19 cellular contexts compared by ENCODE assay signal in the genomic region with DNA sequence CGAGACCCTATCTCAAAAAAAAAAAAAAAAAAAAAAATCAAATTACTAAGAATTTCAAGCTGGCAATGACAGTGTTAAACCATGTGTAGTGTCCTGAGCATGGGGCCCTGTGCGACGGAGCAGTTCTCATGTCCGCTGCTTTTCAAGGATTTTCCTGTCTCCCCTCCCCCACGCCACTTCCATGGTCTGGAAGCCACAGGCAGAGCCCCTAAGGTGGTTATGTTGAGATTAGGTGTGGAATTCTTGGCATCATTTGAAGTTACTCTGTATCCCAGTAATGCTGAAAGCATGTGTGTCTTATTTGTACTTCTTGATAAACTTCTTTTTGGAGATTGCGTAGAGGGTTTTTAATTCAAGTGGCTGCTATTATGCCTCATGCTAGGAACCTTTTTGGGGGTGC.
DNase-seq lines count a peak whose midpoint lies in the region; ATAC-seq and TF ChIP-seq lines count a peak whose summit lies in the region.
"Had no signal": no experiment of that assay in that cellular context is flagged by ENCODE, and none has a peak within 500 bp of the region (broad histone marks: within the 10 kb centered on the region; RNA-seq: fewer than 3 reads in every experiment).

No MANE protein-coding gene starts in this region.

- ATAC-seq in activated naive CD8-positive, alpha-beta T cell treated with anti-CD3 and anti-CD28 coated beads, Interleukin-2, amount 50 U/mL, for 24 hours = no peak
- ATAC-seq in left lobe of liver = no peak
- ATAC-seq in upper lobe of left lung (ENCODE audit: low FRiP score in 2 of 2) = peak in 1 of 2 donors; percentile 47
- ATAC-seq in HG03159 (IDR thresholded peaks at IDR 0.05; ENCODE audit: unreplicated experiment) = no peak

- DNase-seq in activated naive CD8-positive, alpha-beta T cell treated with anti-CD3 and anti-CD28 coated beads for 36 hours = no peak
- DNase-seq in activated naive CD8-positive, alpha-beta T cell treated with anti-CD3 and anti-CD28 coated beads, Interleukin-2, amount 50 U/mL, for 24 hours = no peak
- DNase-seq in activated T-helper 1 cell treated with anti-CD3 and anti-CD28 coated beads, Interleukin-12 subunit alpha, Interleukin-12 subunit beta, Interleukin-2, Interleukin-4 antibody, amounts not matched to agents 30 ng/mL and 10 ng/mL and 1 ng/mL, durations not matched to agents 14 hours and 24 hours and 36 hours (ENCODE audit: low spot score) = no peak
- peak; percentile 30 for DNase-seq in left lobe of liver (ENCODE audit: low spot score)
- DNase-seq in upper lobe of left lung = peak in 1 of 2 donors; percentile 58
- no peak for DNase-seq in DMS153 treated with DMSO at 0.1 percent for 48 hours (lab: John Stamatoyannopoulos, UW; ENCODE audit: unreplicated experiment)
- DNase-seq in OCI-M2 (lab: John Stamatoyannopoulos, UW; ENCODE audit: unreplicated experiment) = no peak
- DNase-seq: kidney glomerular epithelial cell; MM.1S; NCI-H146; NCI-H82; SHP77 treated with DMSO at 0.1 percent for 48 hours; stimulated activated CD4-positive, alpha-beta T cell treated with anti-CD3 and anti-CD28 coated beads, Interleukin-4, amount 100 ng/mL, for 4 hours had no signal

- H3K4me1 Mint-ChIP-seq in activated naive CD8-positive, alpha-beta T cell treated with anti-CD3 and anti-CD28 coated beads for 36 hours = peaks cover 45% of the 10 kb centered on the region
- H3K4me1 Mint-ChIP-seq in activated naive CD8-positive, alpha-beta T cell treated with anti-CD3 and anti-CD28 coated beads, Interleukin-2, amount 50 U/mL, for 24 hours = peaks cover 54% of the 10 kb centered on the region
- H3K4me1 Mint-ChIP-seq in activated T-helper 1 cell treated with anti-CD3 and anti-CD28 coated beads, Interleukin-12 subunit alpha, Interleukin-12 subunit beta, Interleukin-2, Interleukin-4 antibody, amounts not matched to agents 30 ng/mL and 10 ng/mL and 1 ng/mL, durations not matched to agents 14 hours and 24 hours and 36 hours (ENCODE audit: low read depth) = peaks cover 62% of the 10 kb centered on the region

- no peak overlapping the region for H3K4me3 ChIP-seq in upper lobe of left lung
- H3K4me3 ChIP-seq: esophagus muscularis mucosa, gastroesophageal sphincter, smooth muscle cell, thoracic aorta had no signal

- no peak overlapping the region for H3K4me3 Mint-ChIP-seq in activated naive CD8-positive, alpha-beta T cell treated with anti-CD3 and anti-CD28 coated beads for 36 hours
- no peak overlapping the region for H3K4me3 Mint-ChIP-seq in activated naive CD8-positive, alpha-beta T cell treated with anti-CD3 and anti-CD28 coated beads, Interleukin-2, amount 50 U/mL, for 24 hours
- no peak overlapping the region for H3K4me3 Mint-ChIP-seq in activated T-helper 1 cell treated with anti-CD3 and anti-CD28 coated beads, Interleukin-12 subunit alpha, Interleukin-12 subunit beta, Interleukin-2, Interleukin-4 antibody, amounts not matched to agents 30 ng/mL and 10 ng/mL and 1 ng/mL, durations not matched to agents 14 hours and 24 hours and 36 hours

- peak overlapping the region; percentile 68 for H3K27ac Mint-ChIP-seq in activated naive CD8-positive, alpha-beta T cell treated with anti-CD3 and anti-CD28 coated beads for 36 hours
- no peak overlapping the region for H3K27ac Mint-ChIP-seq in activated naive CD8-positive, alpha-beta T cell treated with anti-CD3 and anti-CD28 coated beads, Interleukin-2, amount 50 U/mL, for 24 hours
- H3K27ac Mint-ChIP-seq in activated T-helper 1 cell treated with anti-CD3 and anti-CD28 coated beads, Interleukin-12 subunit alpha, Interleukin-12 subunit beta, Interleukin-2, Interleukin-4 antibody, amounts not matched to agents 30 ng/mL and 10 ng/mL and 1 ng/mL, durations not matched to agents 14 hours and 24 hours and 36 hours = peak overlapping the region; percentile 75

- H3K36me3 ChIP-seq in upper lobe of left lung = no peaks in the 10 kb centered on the region
- H3K36me3 ChIP-seq: esophagus muscularis mucosa, gastroesophageal sphincter, thoracic aorta had no signal

- H3K27me3 Mint-ChIP-seq in activated naive CD8-positive, alpha-beta T cell treated with anti-CD3 and anti-CD28 coated beads for 36 hours = no peaks in the 10 kb centered on the region
- no peaks in the 10 kb centered on the region for H3K27me3 Mint-ChIP-seq in activated naive CD8-positive, alpha-beta T cell treated with anti-CD3 and anti-CD28 coated beads, Interleukin-2, amount 50 U/mL, for 24 hours
- H3K27me3 Mint-ChIP-seq in activated T-helper 1 cell treated with anti-CD3 and anti-CD28 coated beads, Interleukin-12 subunit alpha, Interleukin-12 subunit beta, Interleukin-2, Interleukin-4 antibody, amounts not matched to agents 30 ng/mL and 10 ng/mL and 1 ng/mL, durations not matched to agents 14 hours and 24 hours and 36 hours (ENCODE audit: insufficient read depth) = peaks cover 2% of the 10 kb centered on the region
- H3K27me3 Mint-ChIP-seq: activated naive CD8-positive, alpha-beta T cell had no signal

- peaks cover 6 to 51% (median 24%) of the 10 kb centered on the region in 4 donors for H3K4me1 ChIP-seq in upper lobe of left lung
- H3K4me1 ChIP-seq: esophagus muscularis mucosa, gastroesophageal sphincter had no signal

- H3K9me3 ChIP-seq in upper lobe of left lung = no peaks in the 10 kb centered on the region
- H3K9me3 ChIP-seq: esophagus muscularis mucosa, gastroesophageal sphincter, thoracic aorta had no signal

- intact Hi-C loops in activated T-helper 1 cell treated with anti-CD3 and anti-CD28 coated beads, Interleukin-12 subunit alpha, Interleukin-12 subunit beta, Interleukin-2, Interleukin-4 antibody, amounts not matched to agents 30 ng/mL and 10 ng/mL and 1 ng/mL, durations not matched to agents 14 hours and 24 hours and 36 hours (cut with micrococcal nuclease) = loop anchor here (1.0 to 2.0 kb wide), 2 partner anchors 7 to 29 kb away; no protein-coding TSS in a partner anchor

- TF ChIP-seq CTCF in upper lobe of left lung (IDR thresholded peaks at IDR 0.05) = no peak

- H3K36me3 Mint-ChIP-seq in activated naive CD8-positive, alpha-beta T cell treated with anti-CD3 and anti-CD28 coated beads for 36 hours = peaks cover 22% of the 10 kb centered on the region
- peaks cover 6% of the 10 kb centered on the region for H3K36me3 Mint-ChIP-seq in activated naive CD8-positive, alpha-beta T cell treated with anti-CD3 and anti-CD28 coated beads, Interleukin-2, amount 50 U/mL, for 24 hours (ENCODE audit: low read depth)
- H3K36me3 Mint-ChIP-seq in activated T-helper 1 cell treated with anti-CD3 and anti-CD28 coated beads, Interleukin-12 subunit alpha, Interleukin-12 subunit beta, Interleukin-2, Interleukin-4 antibody, amounts not matched to agents 30 ng/mL and 10 ng/mL and 1 ng/mL, durations not matched to agents 14 hours and 24 hours and 36 hours (ENCODE audit: low read depth) = peaks cover 12% of the 10 kb centered on the region

- H3K9me3 Mint-ChIP-seq in activated naive CD8-positive, alpha-beta T cell treated with anti-CD3 and anti-CD28 coated beads for 36 hours = peaks cover 8% of the 10 kb centered on the region
- no peaks in the 10 kb centered on the region for H3K9me3 Mint-ChIP-seq in activated naive CD8-positive, alpha-beta T cell treated with anti-CD3 and anti-CD28 coated beads, Interleukin-2, amount 50 U/mL, for 24 hours
- peaks cover 4% of the 10 kb centered on the region for H3K9me3 Mint-ChIP-seq in activated T-helper 1 cell treated with anti-CD3 and anti-CD28 coated beads, Interleukin-12 subunit alpha, Interleukin-12 subunit beta, Interleukin-2, Interleukin-4 antibody, amounts not matched to agents 30 ng/mL and 10 ng/mL and 1 ng/mL, durations not matched to agents 14 hours and 24 hours and 36 hours

- no peaks in the 10 kb centered on the region for H3K27me3 ChIP-seq in upper lobe of left lung
- H3K27me3 ChIP-seq: esophagus muscularis mucosa, gastroesophageal sphincter had no signal

- peak in 1 of 4 donors; percentile 53 for TF ChIP-seq EP300 in upper lobe of left lung (IDR thresholded peaks at IDR 0.05)

- peak overlapping the region in 3 of 4 donors; percentile 69 to 85 (median 80) for H3K27ac ChIP-seq in upper lobe of left lung
- H3K27ac ChIP-seq: esophagus muscularis mucosa, gastroesophageal sphincter had no signal

- TF ChIP-seq POLR2A in upper lobe of left lung (IDR thresholded peaks at IDR 0.05) = no peak

- 47 to 61% methylated on average over 6 of the region's 6 CpGs for WGBS in upper lobe of left lung, 2 donors
